Comparison of ENCODE assay signal across 8 cellular contexts in genomic region chr20:62925420-62926228, GRCh38. TPM values are rescaled to one million over a fixed set of nuclear protein-coding genes. Genes with fewer than 3 reads are reported as not detected.
DNase-seq lines count a peak whose midpoint lies in the region; ATAC-seq and TF ChIP-seq lines count a peak whose summit lies in the region.

No MANE protein-coding gene starts in this region.

- peak overlapping the region; percentile 98 for H3K27ac ChIP-seq in muscle layer of duodenum (ENCODE audit: low read length)

- peak; percentile 12 for ATAC-seq in GM21529 (IDR thresholded peaks at IDR 0.05; ENCODE audit: unreplicated experiment)

- CTCF ChIA-PET in Calu3 (lab: Charles Lee) = interaction anchor here (1.0 to 2.1 kb wide), 2 partner anchors 9 to 103 kb away, joined by 3 to 8 read pairs; no protein-coding TSS in a partner anchor

- H3K4me1 Mint-ChIP-seq in Calu3 (ENCODE audit: low read depth, unreplicated experiment) = peaks cover 61% of the 10 kb centered on the region
- peaks cover 58% of the 10 kb centered on the region for H3K4me1 Mint-ChIP-seq in type B pancreatic cell (ENCODE audit: unreplicated experiment)

- in situ Hi-C loops in KBM-7 (cut with MboI; ENCODE audit: low pct_unique_long_range_greater_than_20kb, low sequenced_read_pairs) = no loop called here

- no peaks in the 10 kb centered on the region for H3K36me3 ChIP-seq in endocrine pancreas (ENCODE audit: control insufficient read depth, insufficient read depth, low read length)
- H3K36me3 ChIP-seq in muscle layer of duodenum (ENCODE audit: control insufficient read depth in 1 of 2, insufficient read depth in 2 of 2, low read length in 2 of 2) = no peaks in the 10 kb centered on the region

- peak overlapping the region; percentile 94 for H3K4me3 Mint-ChIP-seq in Calu3 (ENCODE audit: low read depth, unreplicated experiment)
- peak overlapping the region; percentile 89 for H3K4me3 Mint-ChIP-seq in type B pancreatic cell

- H3K9me3 ChIP-seq in endocrine pancreas (ENCODE audit: control insufficient read depth, low read length) (no peaks in the 10 kb centered on the region), muscle layer of duodenum (ENCODE audit: control insufficient read depth in 1 of 2, low read length in 2 of 2) (no peaks in the 10 kb centered on the region)

- no peaks in the 10 kb centered on the region for H3K27me3 ChIP-seq in endocrine pancreas (ENCODE audit: control insufficient read depth, insufficient read depth, low read length)
- H3K27me3 ChIP-seq in muscle layer of duodenum (ENCODE audit: low read depth, low read length) = no peaks in the 10 kb centered on the region

- intact Hi-C loops in Calu3 (cut with micrococcal nuclease; ENCODE audit: unreplicated experiment) = loop anchor here (2.0 kb wide), 1 partner anchor 25 kb away; no protein-coding TSS in a partner anchor

- no peaks in the 10 kb centered on the region for H3K27me3 Mint-ChIP-seq in Calu3 (ENCODE audit: unreplicated experiment)
- no peaks in the 10 kb centered on the region for H3K27me3 Mint-ChIP-seq in type B pancreatic cell

- peak overlapping the region; percentile 88 for H3K9ac ChIP-seq in endocrine pancreas (ENCODE audit: control insufficient read depth, insufficient read depth, low read length)

- H3K4me1 ChIP-seq in endocrine pancreas (ENCODE audit: control insufficient read depth, insufficient read depth, low read length) (peaks cover 9% of the 10 kb centered on the region), muscle layer of duodenum (ENCODE audit: control insufficient read depth in 1 of 2, insufficient read depth in 2 of 2, low read length in 2 of 2) (peaks cover 21 to 73% of the 10 kb centered on the region in 2 donors)

- no TSS peak for BruUV-seq in Calu3 (replicated peaks; lab: Mats Ljungman, UMichigan)

- H3K36me3 Mint-ChIP-seq in Calu3 (ENCODE audit: insufficient read depth, unreplicated experiment) (peaks cover 62% of the 10 kb centered on the region), type B pancreatic cell (peaks cover 3% of the 10 kb centered on the region)

- DNase-seq in Calu3 (peak; percentile 65), KBM-7 (peak; percentile 36), type B pancreatic cell (ENCODE audit: extremely low spot score, unreplicated experiment) (no peak), COLO829 (ENCODE audit: low spot score) (no peak)
- DNase-seq in activated CD4-positive, alpha-beta T cell treated with anti-CD3 and anti-CD28 coated beads, Interleukin-2, amount 50 U/mL, for 1 hour = peak; percentile 48

- H3K27ac Mint-ChIP-seq in Calu3 (ENCODE audit: unreplicated experiment) (peak overlapping the region; percentile 97), type B pancreatic cell (peak overlapping the region; percentile 89)

- H3K4me3 ChIP-seq in endocrine pancreas (ENCODE audit: control insufficient read depth, insufficient read depth, low read length) = peak overlapping the region; percentile 98
- H3K4me3 ChIP-seq in muscle layer of duodenum (ENCODE audit: low read depth in 1 of 2, low read length in 2 of 2) = peak overlapping the region; percentile 96 to 97

- H3K9me3 Mint-ChIP-seq in Calu3 (ENCODE audit: low read depth, unreplicated experiment) (no peaks in the 10 kb centered on the region), type B pancreatic cell (no peaks in the 10 kb centered on the region)

- TF ChIP-seq CTCF in Calu3 (IDR thresholded peaks at IDR 0.05; ENCODE audit: unreplicated experiment) (no peak), type B pancreatic cell (conservative IDR thresholded peaks at IDR 0.05) (no peak)

RNA-seq across cellular contexts. Expression of gene DIDO1, which starts 0.7 kb away (rescaled TPM):
- total RNA-seq in Calu3 (2022) = 75.6 and 77.1 TPM in 2 replicates
- 49.7 and 58.1 TPM in 2 replicates for total RNA-seq in type B pancreatic cell (ENCODE audit: low replicate concordance)

RNA-seq across cellular contexts. Expression of gene GID8, which starts 12.3 kb away (rescaled TPM):
- total RNA-seq in Calu3 (2022) (64.3 and 64.6 TPM in 2 replicates), type B pancreatic cell (ENCODE audit: low replicate concordance) (55.8 and 68.7 TPM in 2 replicates)

RNA-seq across cellular contexts. Expression of gene SLC17A9, which starts 26.9 kb away (rescaled TPM):
- 12.0 and 18.8 TPM in 2 replicates for total RNA-seq in Calu3 (2022)
- 3.9 and 5.6 TPM in 2 replicates for total RNA-seq in type B pancreatic cell (ENCODE audit: low replicate concordance)

Comparison
In these comparisons a context has a peak if more than half of its experiments do, and no peak if none do; other contexts are left out.
1. DNase-seq: peak in Calu3 (single experiment), KBM-7 (single experiment) and activated CD4-positive, alpha-beta T cell treated with anti-CD3 and anti-CD28 coated beads, Interleukin-2, amount 50 U/mL, for 1 hour (single experiment); none in type B pancreatic cell (single experiment) and COLO829 (single experiment).